1 cellular context compared by ENCODE assay signal in genomic region chr4:27066591-27066990, GRCh38.
TF ChIP-seq lines count a peak whose summit lies in the region.

No MANE protein-coding gene starts in this region.

TF ChIP-seq in H1, 55 proteins besides CTCF, POLR2A, EP300 and RAD21:
- TF ChIP-seq NANOG (IDR thresholded peaks at IDR 0.05; ENCODE audit: insufficient read depth, low read depth, low read length, poor library complexity, severe bottlenecking) (no peak), EZH2 (IDR thresholded peaks at IDR 0.05; ENCODE audit: low read depth, low read length, severe bottlenecking) (no peak)
